In genomic region chr3:131501949-131502348, GRCh38 we compare ENCODE assay signal across 8 cellular contexts. TPM values are rescaled to one million over a fixed set of nuclear protein-coding genes. Genes with fewer than 3 reads are reported as not detected.
A peak's percentile ranks its signal among the peaks of the same experiment; 100 is the strongest.
DNase-seq lines count a peak whose midpoint lies in the region; ATAC-seq and TF ChIP-seq lines count a peak whose summit lies in the region.

No MANE protein-coding gene starts in this region.

- peak overlapping the region; percentile 99 for H3K4me3 Mint-ChIP-seq in activated T-helper 2 cell treated with anti-CD3 and anti-CD28 coated beads, Interferon-gamma antibody, Interleukin-2, Interleukin-4, amounts not matched to agents 10 μg/mL and 5 μg/mL and 100 μg/mL, durations not matched to agents 14 hours and 24 hours and 36 hours (ENCODE audit: low read depth)

- H3K4me1 ChIP-seq in A673 (ENCODE audit: insufficient read depth, low read length, poor library complexity, severe bottlenecking) (peaks cover 21% of the 10 kb centered on the region), thyroid gland (peaks cover 15% of the 10 kb centered on the region in 2 donors)

- peak overlapping the region; percentile 94 for H3K27ac ChIP-seq in A673 (ENCODE audit: low read depth, low read length, poor library complexity, severe bottlenecking)
- peak overlapping the region in 1 of 3 donors; percentile 62 for H3K27ac ChIP-seq in thyroid gland

- H3K4me1 Mint-ChIP-seq in activated T-helper 2 cell treated with anti-CD3 and anti-CD28 coated beads, Interferon-gamma antibody, Interleukin-2, Interleukin-4, amounts not matched to agents 10 μg/mL and 5 μg/mL and 100 μg/mL, durations not matched to agents 14 hours and 24 hours and 36 hours (ENCODE audit: low read depth) = peaks cover 33% of the 10 kb centered on the region

- intact Hi-C loops in A673 (cut with micrococcal nuclease; ENCODE audit: unreplicated experiment) = loop anchor here (2.0 kb wide), 1 partner anchor 269 kb away; no protein-coding TSS in a partner anchor
- intact Hi-C loops in activated T-helper 2 cell treated with anti-CD3 and anti-CD28 coated beads, Interferon-gamma antibody, Interleukin-2, Interleukin-4, amounts not matched to agents 10 μg/mL and 5 μg/mL and 100 μg/mL, durations not matched to agents 14 hours and 24 hours and 36 hours (cut with micrococcal nuclease) = loop anchor here (1.0 to 5.0 kb wide), 4 partner anchors 11 to 755 kb away; partner anchors contain the start of genes NUDT16 and PIK3R4
- intact Hi-C loops in thyroid gland (cut with DNase I) = loop anchor here (10.0 kb wide), 2 partner anchors 117 to 267 kb away; partner anchors contain the start of gene NUDT16

- peak overlapping the region; percentile 98 for H3K4me3 ChIP-seq in A673 (ENCODE audit: low read depth, low read length, poor library complexity, severe bottlenecking)
- peak overlapping the region; percentile 33 to 90 (median 68) for H3K4me3 ChIP-seq in thyroid gland (replicated peaks in 1 of 3)

- no TSS peak for BruUV-seq in A673 (replicated peaks; lab: Mats Ljungman, UMichigan)

- 50 to 58% methylated on average over 2 of the region's 2 CpGs for WGBS in thyroid gland, 2 donors

- DNase-seq in A673 (ENCODE audit: low spot score) = no peak
- no peak for DNase-seq in activated T-helper 2 cell treated with anti-CD3 and anti-CD28 coated beads, Interferon-gamma antibody, Interleukin-2, Interleukin-4, amounts not matched to agents 10 μg/mL and 5 μg/mL and 100 μg/mL, durations not matched to agents 14 hours and 24 hours and 36 hours (ENCODE audit: low spot score)
- peak; percentile 5 for DNase-seq in kidney tubule cell (ENCODE audit: low spot score)
- DNase-seq in thyroid gland = no peak
- DNase-seq in HK-2 (ENCODE audit: unreplicated experiment) = no peak
- no peak for DNase-seq in HT-29 (ENCODE audit: low spot score)

- POLR2A ChIA-PET in A673 (lab: Charles Lee; ENCODE audit: low non-redundant PET) = no interaction called here

- H3K27me3 Mint-ChIP-seq in activated T-helper 2 cell treated with anti-CD3 and anti-CD28 coated beads, Interferon-gamma antibody, Interleukin-2, Interleukin-4, amounts not matched to agents 10 μg/mL and 5 μg/mL and 100 μg/mL, durations not matched to agents 14 hours and 24 hours and 36 hours (ENCODE audit: low read depth) = no peaks in the 10 kb centered on the region

- H3K9me3 ChIP-seq in A673 (ENCODE audit: low read depth, low read length, poor library complexity, severe bottlenecking) (no peaks in the 10 kb centered on the region), thyroid gland (no peaks in the 10 kb centered on the region)

- CTCF ChIA-PET in A673 (lab: Charles Lee) = no interaction called here

- TF ChIP-seq CTCF in A673 (conservative IDR thresholded peaks at IDR 0.05; ENCODE audit: low read depth, low read length) = no peak
- no peak for TF ChIP-seq CTCF in thyroid gland (IDR thresholded peaks at IDR 0.05)

- H3K27me3 ChIP-seq in A673 (replicated peaks; ENCODE audit: insufficient read depth, low read depth, low read length, poor library complexity) (peaks cover 5% of the 10 kb centered on the region), thyroid gland (no peaks in the 10 kb centered on the region)

- ATAC-seq in GM19372 (IDR thresholded peaks at IDR 0.05; ENCODE audit: low read depth, unreplicated experiment) = peak; percentile 12
- no peak for ATAC-seq in GM21367 (IDR thresholded peaks at IDR 0.05; ENCODE audit: unreplicated experiment)

- H3K9me3 Mint-ChIP-seq in activated T-helper 2 cell treated with anti-CD3 and anti-CD28 coated beads, Interferon-gamma antibody, Interleukin-2, Interleukin-4, amounts not matched to agents 10 μg/mL and 5 μg/mL and 100 μg/mL, durations not matched to agents 14 hours and 24 hours and 36 hours = peaks cover 4% of the 10 kb centered on the region

- TF ChIP-seq POLR2A in thyroid gland (IDR thresholded peaks at IDR 0.05) = no peak

- H3K36me3 ChIP-seq in A673 (ENCODE audit: insufficient read depth, low read length, poor library complexity, severe bottlenecking) (peaks cover 34% of the 10 kb centered on the region), thyroid gland (peaks cover 12% of the 10 kb centered on the region in 2 donors)

- peak overlapping the region; percentile 97 for H3K27ac Mint-ChIP-seq in activated T-helper 2 cell treated with anti-CD3 and anti-CD28 coated beads, Interferon-gamma antibody, Interleukin-2, Interleukin-4, amounts not matched to agents 10 μg/mL and 5 μg/mL and 100 μg/mL, durations not matched to agents 14 hours and 24 hours and 36 hours

- H3K36me3 Mint-ChIP-seq in activated T-helper 2 cell treated with anti-CD3 and anti-CD28 coated beads, Interferon-gamma antibody, Interleukin-2, Interleukin-4, amounts not matched to agents 10 μg/mL and 5 μg/mL and 100 μg/mL, durations not matched to agents 14 hours and 24 hours and 36 hours (ENCODE audit: low read depth) = peaks cover 50% of the 10 kb centered on the region

RNA-seq across cellular contexts. Expression of gene MRPL3, which starts 0.8 kb away (rescaled TPM):
- 137 TPM in 2 replicates for total RNA-seq in A673 (2021)
- total RNA-seq in activated T-helper 2 cell treated with anti-CD3 and anti-CD28 coated beads, Interferon-gamma antibody, Interleukin-2, Interleukin-4, amounts not matched to agents 10 μg/mL and 5 μg/mL and 100 μg/mL, durations not matched to agents 14 hours and 24 hours and 36 hours = 149 and 157 TPM in 2 replicates
- total RNA-seq in thyroid gland = 100 to 1,000 TPM in 3 of 4 donors, 10 to 100 TPM in 1; 96.6 to 128 (median 111) TPM
- 259 and 260 TPM in 2 replicates for total RNA-seq in HT-29 (2014; rRNA removed; shearing (Covaris generic))
